In genomic region chr18:8197510-8197909, GRCh38 we compare ENCODE assay signal across 32 cellular contexts.
"Had no signal": no experiment of that assay in that cellular context is flagged by ENCODE, and none has a peak within 500 bp of the region (broad histone marks: within the 10 kb centered on the region; RNA-seq: fewer than 3 reads in every experiment).

No MANE protein-coding gene starts in this region.

- H3K27ac Mint-ChIP-seq: T-cell had no signal

- H3K27me3 Mint-ChIP-seq: T-cell had no signal

- DNase-seq: Kasumi-1, MG63, NCI-H1048, NCI-H1092 treated with DMSO at 0.1 percent for 48 hours, NCI-H1105 treated with DMSO at 0.1 percent for 48 hours, NCI-H1417, NCI-H1436, NCI-H146, NCI-H1694, NCI-H187, NCI-H1930, NCI-H2029 treated with DMSO at 0.1 percent for 48 hours, NCI-H2081 treated with DMSO at 0.1 percent for 48 hours, NCI-H2107, NCI-H2171, NCI-H226, NCI-H446 treated with DMSO at 0.1 percent for 48 hours, NCI-H510A, NCI-H524, NCI-H526, NCI-H69, NCI-H748 treated with DMSO at 0.1 percent for 48 hours, NCI-H82, PC-9, Right ventricle myocardium superior, SHP77 treated with DMSO at 0.1 percent for 48 hours, SJCRH30, T-cell had no signal

- ATAC-seq: Panc1, SK-N-SH treated with all-trans-retinoic acid at 6 μM for 48 hours, T-cell had no signal

- H3K4me1 ChIP-seq: SJCRH30 had no signal

- H3K27ac ChIP-seq: PC-9, SJCRH30, SK-N-MC had no signal

- H3K9me3 ChIP-seq: MG63, SJCRH30 had no signal

- H3K36me3 ChIP-seq: MG63, SJCRH30 had no signal

- H3K27me3 ChIP-seq: MG63, SJCRH30 had no signal

- H3K4me3 Mint-ChIP-seq: T-cell had no signal

- FAIRE-seq: RCC 7860 had no signal

- H3K4me2 ChIP-seq: PC-9 had no signal

- H3K4me3 ChIP-seq: MG63, PC-9, SJCRH30, SK-N-MC had no signal

- H3K36me3 Mint-ChIP-seq: T-cell had no signal

- H3K4me1 Mint-ChIP-seq: T-cell had no signal

- H2AFZ ChIP-seq: PC-9 had no signal
